In the genomic region with DNA sequence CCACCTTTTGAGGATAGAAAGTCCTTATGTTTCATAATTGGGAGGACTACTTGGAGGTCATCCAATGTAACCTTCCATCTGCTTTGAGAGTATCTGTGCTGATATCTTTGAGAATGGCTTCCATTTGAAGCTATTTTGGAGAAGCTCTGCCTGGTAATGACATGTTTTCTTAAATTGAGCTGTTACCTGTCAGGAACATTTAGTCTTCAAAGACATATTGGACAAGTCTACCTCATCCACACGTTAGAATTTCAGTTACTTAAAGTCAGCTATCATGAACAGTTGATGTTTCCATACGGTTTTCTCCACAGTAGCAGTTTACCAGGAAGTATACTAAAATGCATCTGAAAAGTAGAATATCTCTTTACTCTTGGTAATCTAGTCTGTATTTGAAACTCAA, we compare ENCODE assay signal across 34 cellular contexts.
DNase-seq lines count a peak whose midpoint lies in the region; ATAC-seq, FAIRE-seq and TF ChIP-seq lines count a peak whose summit lies in the region.
"Had no signal": no experiment of that assay in that cellular context is flagged by ENCODE, and none has a peak within 500 bp of the region (broad histone marks: within the 10 kb centered on the region; RNA-seq: fewer than 3 reads in every experiment).

No MANE protein-coding gene starts in this region.

- H3K9me1 ChIP-seq in K562 (ENCODE audit: control insufficient read depth, insufficient read depth, low read length) = no peaks in the 10 kb centered on the region

- H3K9ac ChIP-seq in K562 (ENCODE audit: insufficient read depth in 1 of 2, low read depth in 2 of 2, low read length in 2 of 2) (no peak overlapping the region), neural cell (ENCODE audit: low read length) (no peak overlapping the region), mammary epithelial cell (ENCODE audit: insufficient read depth, low read length) (no peak overlapping the region)
- H3K9ac ChIP-seq: BLaER1; BLaER1 treated with 17β-estradiol and CSF1 and Interleukin-3, amounts not matched to agents 10 nM and 100 nM had no signal

- no peaks in the 10 kb centered on the region for H3K36me3 ChIP-seq in K562 (ENCODE audit: control insufficient read depth, insufficient read depth, low read length)
- no peaks in the 10 kb centered on the region for H3K36me3 ChIP-seq in neural cell (ENCODE audit: insufficient read depth, low read length)
- no peaks in the 10 kb centered on the region for H3K36me3 ChIP-seq in osteoblast (ENCODE audit: insufficient read depth, low read length)
- H3K36me3 ChIP-seq in vagina = no peaks in the 10 kb centered on the region
- H3K36me3 ChIP-seq in mammary epithelial cell (ENCODE audit: insufficient read depth, low read length) = no peaks in the 10 kb centered on the region
- H3K36me3 ChIP-seq: BE2C; BLaER1; BLaER1 treated with 17β-estradiol and CSF1 and Interleukin-3, amounts not matched to agents 10 nM and 100 nM had no signal

- CTCF ChIA-PET in K562 (lab: Yijun Ruan, JAX; ENCODE audit: low intra/inter-chr PET ratio) (no interaction called here), mammary epithelial cell (lab: Charles Lee; ENCODE audit: low non-redundant PET) (no interaction called here)

- no peaks in the 10 kb centered on the region for H3F3A ChIP-seq in neural cell (ENCODE audit: insufficient read depth, low read length, poor library complexity, severe bottlenecking)

- WGBS in K562 (ENCODE audit: insufficient coverage, low coverage, missing lambda C conversion rate) = 40% methylated on average over 2 of the region's 2 CpGs
- WGBS in mammary epithelial cell (ENCODE audit: low coverage, missing lambda C conversion rate) = 3% methylated on average over 2 of the region's 2 CpGs

- BruUV-seq in K562 (replicated peaks; lab: Mats Ljungman, UMichigan) = no TSS peak
- BruUV-seq in mammary epithelial cell (replicated peaks; lab: Mats Ljungman, UMichigan) = no TSS peak

- H3K4me1 ChIP-seq in K562 (replicated peaks in 1 of 2; ENCODE audit: control insufficient read depth in 2 of 2, insufficient read depth in 2 of 2, low read length in 2 of 2) = peaks cover 5% of the 10 kb centered on the region in 2 experiments; a peak in 3 of 5 replicates
- no peaks in the 10 kb centered on the region for H3K4me1 ChIP-seq in osteoblast (ENCODE audit: insufficient read depth, low read length)
- H3K4me1 ChIP-seq in vagina = no peaks in the 10 kb centered on the region
- H3K4me1 ChIP-seq in mammary epithelial cell (ENCODE audit: insufficient read depth, low read length) = no peaks in the 10 kb centered on the region
- H3K4me1 ChIP-seq: BE2C; BLaER1; BLaER1 treated with 17β-estradiol and CSF1 and Interleukin-3, amounts not matched to agents 10 nM and 100 nM; Caco-2 had no signal

- DNase-seq in D721Med (ENCODE audit: insufficient read length, low spot score) = no peak
- no peak for DNase-seq in K562 (ENCODE audit: extremely low read depth in 1 of 4, low spot score in 3 of 4)
- peak; percentile 6 for DNase-seq in osteoblast (ENCODE audit: insufficient read length, low spot score, missing footprints)
- no peak for DNase-seq in vagina (ENCODE audit: extremely low spot score in 2 of 2)
- DNase-seq in activated CD8-positive, alpha-beta memory T cell treated with anti-CD3 and anti-CD28 coated beads, Interleukin-2, amount 50 U/mL, for 4 hours = no peak
- no peak for DNase-seq in GM13977 (ENCODE audit: low spot score)
- no peak for DNase-seq in mammary epithelial cell
- DNase-seq: 8988T; ACHN; AML-193; BE2C; C1 segment of cervical spinal cord; Caco-2; Calu3; CD4-positive, alpha-beta memory T cell; CD4-positive, alpha-beta T cell; CD4-positive, CD25-positive, alpha-beta regulatory T cell; CD8-positive, alpha-beta memory T cell; CD8-positive, alpha-beta T cell; COR-L47; DMS 273 treated with DMSO at 0.1 percent for 48 hours; DMS153; DMS53; DMS79; DMS79 treated with DMSO at 0.1 percent for 48 hours; DND-41; EL had no signal

- POLR2A ChIA-PET in K562 (lab: Yijun Ruan, JAX) = no interaction called here

- TF ChIP-seq RAD21 in K562 (CRISPR knock-in tag; conservative IDR thresholded peaks at IDR 0.05 in 1 of 2, IDR thresholded peaks at IDR 0.05 in 1 of 2) (no peak), neural cell (conservative IDR thresholded peaks at IDR 0.05) (no peak)

- H3K4me3 ChIP-seq in K562 (no peak overlapping the region), neural cell (ENCODE audit: low read length) (no peak overlapping the region), osteoblast (ENCODE audit: insufficient read depth, low read length) (no peak overlapping the region), vagina (no peak overlapping the region), mammary epithelial cell (replicated peaks in 1 of 3; ENCODE audit: insufficient read depth in 1 of 3, low read depth in 2 of 3, low read length in 3 of 3) (no peak overlapping the region)
- H3K4me3 ChIP-seq: A549; BLaER1; BLaER1 treated with 17β-estradiol and CSF1 and Interleukin-3, amounts not matched to agents 10 nM and 100 nM had no signal

- dilution Hi-C loops in mammary epithelial cell (cut with HindIII; ENCODE audit: low sequenced_read_pairs) = no loop called here

- H3K27ac ChIP-seq in K562 (ENCODE audit: extremely low read depth, low read depth, low read length) = no peak overlapping the region
- no peak overlapping the region for H3K27ac ChIP-seq in neural cell (ENCODE audit: low read length)
- no peak overlapping the region for H3K27ac ChIP-seq in osteoblast (ENCODE audit: low read depth, low read length)
- H3K27ac ChIP-seq in vagina = no peak overlapping the region
- no peak overlapping the region for H3K27ac ChIP-seq in mammary epithelial cell (ENCODE audit: insufficient read depth, low read depth, low read length)
- H3K27ac ChIP-seq: 22Rv1; A549; BLaER1; BLaER1 treated with 17β-estradiol and CSF1 and Interleukin-3, amounts not matched to agents 10 nM and 100 nM; C4-2B had no signal

- no peak for TF ChIP-seq CTCF in D721Med (IDR thresholded peaks at IDR 0.05; ENCODE audit: insufficient read depth, missing control alignments)
- TF ChIP-seq CTCF in K562 (IDR thresholded peaks at IDR 0.05 in 2 of 3, conservative IDR thresholded peaks at IDR 0.05 in 1 of 3; ENCODE audit: insufficient read depth in 2 of 3, low read depth in 1 of 3, low read length in 3 of 3) = no peak
- no peak for TF ChIP-seq CTCF in neural cell (IDR thresholded peaks at IDR 0.05; ENCODE audit: poor library complexity, severe bottlenecking)
- no peak for TF ChIP-seq CTCF in osteoblast (IDR thresholded peaks at IDR 0.05; ENCODE audit: extremely low read depth, low read depth, low read length)
- TF ChIP-seq CTCF in vagina (IDR thresholded peaks at IDR 0.05) = no peak
- no peak for TF ChIP-seq CTCF in GM13977 (IDR thresholded peaks at IDR 0.05; ENCODE audit: extremely low read depth, insufficient read depth, missing control alignments)
- no peak for TF ChIP-seq CTCF in mammary epithelial cell (conservative IDR thresholded peaks at IDR 0.05 in 1 of 2, IDR thresholded peaks at IDR 0.05 in 1 of 2; ENCODE audit: extremely low read depth in 1 of 2, insufficient read depth in 1 of 2, low read depth in 1 of 2, low read length in 2 of 2)

- peak; percentile 80 for FAIRE-seq in D721Med (lab: Jason Lieb, UNC)
- FAIRE-seq in K562 (lab: Jason Lieb, UNC) = no peak
- FAIRE-seq: A204.1, A549 had no signal

- H3K79me2 ChIP-seq in K562 (ENCODE audit: control insufficient read depth, insufficient read depth, low read length) (no peaks in the 10 kb centered on the region), neural cell (replicated peaks; ENCODE audit: insufficient read depth, low read length) (no peaks in the 10 kb centered on the region), osteoblast (ENCODE audit: insufficient read depth, low read length) (no peaks in the 10 kb centered on the region), mammary epithelial cell (ENCODE audit: insufficient read depth, low read length) (no peaks in the 10 kb centered on the region)

- intact Hi-C loops in K562 (cut with micrococcal nuclease) (no loop called here), vagina (cut with DNase I) (no loop called here), mammary epithelial cell (cut with micrococcal nuclease) (no loop called here)

- in situ Hi-C loops in K562 (cut with MboI) (no loop called here), GM13977 (cut with MboI; ENCODE audit: low pct_unique_long_range_greater_than_20kb, low sequenced_read_pairs, unreplicated experiment) (no loop called here), mammary epithelial cell (cut with MboI; ENCODE audit: low sequenced_read_pairs in 2 of 2) (no loop called here)

- H3K9me2 ChIP-seq in neural cell (ENCODE audit: insufficient read depth, low read length) = no peaks in the 10 kb centered on the region

- H3K9me3 ChIP-seq in K562 (replicated peaks; ENCODE audit: control insufficient read depth, insufficient read depth, low read depth, low read length) (peaks cover 13% of the 10 kb centered on the region), neural cell (ENCODE audit: low read length) (no peaks in the 10 kb centered on the region), osteoblast (ENCODE audit: low read depth, low read length) (peaks cover 2% of the 10 kb centered on the region), vagina (no peaks in the 10 kb centered on the region), mammary epithelial cell (replicated peaks; ENCODE audit: insufficient read depth, low read length) (peaks cover 5% of the 10 kb centered on the region)
- H3K9me3 ChIP-seq: A549, BE2C had no signal

- no peak for TF ChIP-seq POLR2A in K562 (conservative IDR thresholded peaks at IDR 0.05)
- no peak for TF ChIP-seq POLR2A in vagina (IDR thresholded peaks at IDR 0.05)

- H4K20me1 ChIP-seq in K562 (replicated peaks; ENCODE audit: control insufficient read depth, insufficient read depth, low read length) (no peaks in the 10 kb centered on the region), neural cell (ENCODE audit: insufficient read depth) (no peaks in the 10 kb centered on the region), osteoblast (ENCODE audit: insufficient read depth, low read length) (no peaks in the 10 kb centered on the region), mammary epithelial cell (ENCODE audit: insufficient read depth, low read length) (no peaks in the 10 kb centered on the region)
- H4K20me1 ChIP-seq: BLaER1; BLaER1 treated with 17β-estradiol and CSF1 and Interleukin-3, amounts not matched to agents 10 nM and 100 nM had no signal

- TF ChIP-seq EP300 in K562 (IDR thresholded peaks at IDR 0.05; ENCODE audit: low read length) (no peak), neural cell (conservative IDR thresholded peaks at IDR 0.05; ENCODE audit: poor library complexity, severe bottlenecking) (peak; percentile 98)

- H2AFZ ChIP-seq in K562 (ENCODE audit: low read depth, low read length) (peak overlapping the region; percentile 25; the same call in 1 of the 2 replicates), neural cell (ENCODE audit: low read depth, low read length) (no peak overlapping the region), osteoblast (ENCODE audit: low read length) (no peak overlapping the region), mammary epithelial cell (ENCODE audit: low read depth, low read length) (no peak overlapping the region)

- H3K27me3 ChIP-seq in K562 (ENCODE audit: control insufficient read depth in 2 of 2, insufficient read depth in 2 of 2, low read length in 2 of 2) = no peaks in the 10 kb centered on the region
- H3K27me3 ChIP-seq in neural cell (ENCODE audit: insufficient read depth, low read depth, low read length) = no peaks in the 10 kb centered on the region
- H3K27me3 ChIP-seq in osteoblast (ENCODE audit: insufficient read depth, low read length) = no peaks in the 10 kb centered on the region
- no peaks in the 10 kb centered on the region for H3K27me3 ChIP-seq in vagina
- H3K27me3 ChIP-seq in mammary epithelial cell (ENCODE audit: insufficient read depth, low read length) = no peaks in the 10 kb centered on the region
- H3K27me3 ChIP-seq: BE2C; BLaER1; BLaER1 treated with 17β-estradiol and CSF1 and Interleukin-3, amounts not matched to agents 10 nM and 100 nM had no signal

- ATAC-seq in K562 = no peak
- ATAC-seq: A549; CD8-positive, alpha-beta T cell had no signal

- H3K4me2 ChIP-seq in K562 (ENCODE audit: insufficient read depth, low read length) (no peak overlapping the region), neural cell (ENCODE audit: low read length) (no peak overlapping the region), osteoblast (ENCODE audit: insufficient read depth, low read length) (no peak overlapping the region), mammary epithelial cell (ENCODE audit: insufficient read depth, low read depth, low read length) (no peak overlapping the region)
- H3K4me2 ChIP-seq: A549; BLaER1; BLaER1 treated with 17β-estradiol and CSF1 and Interleukin-3, amounts not matched to agents 10 nM and 100 nM had no signal
